7 cellular contexts compared by ENCODE assay signal in genomic region chr4:38857354-38858096, GRCh38. TPM values are rescaled to one million over a fixed set of nuclear protein-coding genes. Genes with fewer than 3 reads are reported as not detected.
DNase-seq lines count a peak whose midpoint lies in the region; ATAC-seq and TF ChIP-seq lines count a peak whose summit lies in the region.

No MANE protein-coding gene starts in this region.

- H3K4me3 ChIP-seq in PC-3 (ENCODE audit: low read length) (peak overlapping the region; percentile 69), ascending aorta (no peak overlapping the region)

- H3K4me1 ChIP-seq in PC-3 (ENCODE audit: insufficient read depth, low read length) = peaks cover 15% of the 10 kb centered on the region
- no peaks in the 10 kb centered on the region for H3K4me1 ChIP-seq in ascending aorta

- peak overlapping the region; percentile 71 for H2AFZ ChIP-seq in PC-3 (ENCODE audit: low read length)

- H3K4me3 Mint-ChIP-seq in stimulated activated naive CD8-positive, alpha-beta T cell treated with anti-CD3 and anti-CD28 coated beads, Interleukin-15, Interleukin-2, amounts not matched to agents 100 ng/mL and 50 ng/mL, for 24 hours = peak overlapping the region; percentile 85

- H3K9me3 ChIP-seq in PC-3 (ENCODE audit: low read length) (no peaks in the 10 kb centered on the region), ascending aorta (no peaks in the 10 kb centered on the region)

- no peaks in the 10 kb centered on the region for H3K9me3 Mint-ChIP-seq in stimulated activated naive CD8-positive, alpha-beta T cell treated with anti-CD3 and anti-CD28 coated beads, Interleukin-15, Interleukin-2, amounts not matched to agents 100 ng/mL and 50 ng/mL, for 24 hours

- intact Hi-C loops in PC-3 (cut with micrococcal nuclease) (loop anchor here (5.0 kb wide), 1 partner anchor 70 kb away; no protein-coding TSS in a partner anchor), ascending aorta (cut with DNase I) (loop anchor here (2.0 to 5.0 kb wide), 3 partner anchors 35 to 795 kb away; no protein-coding TSS in a partner anchor)

- peak; percentile 84 for DNase-seq in PC-3
- peak in 1 of 2 donors; percentile 71 for DNase-seq in ascending aorta (ENCODE audit: low spot score in 2 of 2)
- peak; percentile 94 for DNase-seq in kidney tubule cell (ENCODE audit: low spot score)
- no peak for DNase-seq in NCI-H69 (lab: John Stamatoyannopoulos, UW)

- no peaks in the 10 kb centered on the region for H3K36me3 ChIP-seq in PC-3 (ENCODE audit: low read depth, low read length)
- no peaks in the 10 kb centered on the region for H3K36me3 ChIP-seq in ascending aorta

- CTCF ChIA-PET in PC-3 (lab: Charles Lee) = no interaction called here

- TSS peak; percentile 49 for BruUV-seq in PC-3 (replicated peaks; lab: Mats Ljungman, UMichigan)

- POLR2A ChIA-PET in PC-3 (lab: Charles Lee; ENCODE audit: unreplicated experiment) = interaction anchor here (0.6 kb wide), 1 partner anchor 10 kb away, joined by 4 read pairs; no protein-coding TSS in a partner anchor

- H3K27ac ChIP-seq in PC-3 (ENCODE audit: low read length) = peak overlapping the region; percentile 91
- peak overlapping the region; percentile 2 to 50 for H3K27ac ChIP-seq in ascending aorta

- H3K4me2 ChIP-seq in PC-3 (ENCODE audit: low read length) = peak overlapping the region; percentile 88

- H4K20me1 ChIP-seq in PC-3 (ENCODE audit: low read length) = no peaks in the 10 kb centered on the region

- peak overlapping the region; percentile 86 for H3K27ac Mint-ChIP-seq in stimulated activated naive CD8-positive, alpha-beta T cell treated with anti-CD3 and anti-CD28 coated beads, Interleukin-15, Interleukin-2, amounts not matched to agents 100 ng/mL and 50 ng/mL, for 24 hours

- H3K9ac ChIP-seq in PC-3 (ENCODE audit: low read length) = peak overlapping the region; percentile 47

- peaks cover 48% of the 10 kb centered on the region for H3K4me1 Mint-ChIP-seq in stimulated activated naive CD8-positive, alpha-beta T cell treated with anti-CD3 and anti-CD28 coated beads, Interleukin-15, Interleukin-2, amounts not matched to agents 100 ng/mL and 50 ng/mL, for 24 hours (ENCODE audit: low read depth)

- H3K27me3 Mint-ChIP-seq in stimulated activated naive CD8-positive, alpha-beta T cell treated with anti-CD3 and anti-CD28 coated beads, Interleukin-15, Interleukin-2, amounts not matched to agents 100 ng/mL and 50 ng/mL, for 24 hours = no peaks in the 10 kb centered on the region

- ATAC-seq in GM18858 (IDR thresholded peaks at IDR 0.05; ENCODE audit: unreplicated experiment) (peak; percentile 65), HG02970 (IDR thresholded peaks at IDR 0.05; ENCODE audit: low FRiP score, unreplicated experiment) (peak; percentile 44), PC-3 (peak; percentile 91)

- peaks cover 5% of the 10 kb centered on the region for H3F3A ChIP-seq in PC-3 (ENCODE audit: low read length, unreplicated experiment)

- H3K27me3 ChIP-seq in PC-3 (ENCODE audit: low read length) (no peaks in the 10 kb centered on the region), ascending aorta (no peaks in the 10 kb centered on the region)

- no peaks in the 10 kb centered on the region for H3K9me2 ChIP-seq in PC-3 (replicated peaks; ENCODE audit: low read length)

- TF ChIP-seq CTCF in PC-3 (conservative IDR thresholded peaks at IDR 0.05; ENCODE audit: low read depth, low read length) = no peak
- TF ChIP-seq CTCF in ascending aorta (IDR thresholded peaks at IDR 0.05) = no peak

- H3K79me2 ChIP-seq in PC-3 (ENCODE audit: low read length) = no peaks in the 10 kb centered on the region

- no peaks in the 10 kb centered on the region for H3K36me3 Mint-ChIP-seq in stimulated activated naive CD8-positive, alpha-beta T cell treated with anti-CD3 and anti-CD28 coated beads, Interleukin-15, Interleukin-2, amounts not matched to agents 100 ng/mL and 50 ng/mL, for 24 hours (ENCODE audit: low read depth)

RNA-seq across cellular contexts. Expression of gene TLR6, which starts 0.9 kb away (rescaled TPM):
- total RNA-seq in PC-3 (2014; rRNA removed) = 0.92 and 1.2 TPM in 2 replicates
- total RNA-seq in ascending aorta = 0.11 TPM

RNA-seq across cellular contexts. Expression of gene FAM114A1, which starts 10.1 kb away (rescaled TPM):
- 21.5 and 25.0 TPM in 2 replicates for total RNA-seq in PC-3 (2014; rRNA removed)
- 45.7 TPM for total RNA-seq in ascending aorta

RNA-seq across cellular contexts. Expression of gene TLR1, which starts 52.9 kb away (rescaled TPM):
- 0.40 and 0.47 TPM in 2 replicates for total RNA-seq in PC-3 (2014; rRNA removed)
- 1.1 TPM for total RNA-seq in ascending aorta
